ENCODE assay signal across 8 cellular contexts in the genomic region with DNA sequence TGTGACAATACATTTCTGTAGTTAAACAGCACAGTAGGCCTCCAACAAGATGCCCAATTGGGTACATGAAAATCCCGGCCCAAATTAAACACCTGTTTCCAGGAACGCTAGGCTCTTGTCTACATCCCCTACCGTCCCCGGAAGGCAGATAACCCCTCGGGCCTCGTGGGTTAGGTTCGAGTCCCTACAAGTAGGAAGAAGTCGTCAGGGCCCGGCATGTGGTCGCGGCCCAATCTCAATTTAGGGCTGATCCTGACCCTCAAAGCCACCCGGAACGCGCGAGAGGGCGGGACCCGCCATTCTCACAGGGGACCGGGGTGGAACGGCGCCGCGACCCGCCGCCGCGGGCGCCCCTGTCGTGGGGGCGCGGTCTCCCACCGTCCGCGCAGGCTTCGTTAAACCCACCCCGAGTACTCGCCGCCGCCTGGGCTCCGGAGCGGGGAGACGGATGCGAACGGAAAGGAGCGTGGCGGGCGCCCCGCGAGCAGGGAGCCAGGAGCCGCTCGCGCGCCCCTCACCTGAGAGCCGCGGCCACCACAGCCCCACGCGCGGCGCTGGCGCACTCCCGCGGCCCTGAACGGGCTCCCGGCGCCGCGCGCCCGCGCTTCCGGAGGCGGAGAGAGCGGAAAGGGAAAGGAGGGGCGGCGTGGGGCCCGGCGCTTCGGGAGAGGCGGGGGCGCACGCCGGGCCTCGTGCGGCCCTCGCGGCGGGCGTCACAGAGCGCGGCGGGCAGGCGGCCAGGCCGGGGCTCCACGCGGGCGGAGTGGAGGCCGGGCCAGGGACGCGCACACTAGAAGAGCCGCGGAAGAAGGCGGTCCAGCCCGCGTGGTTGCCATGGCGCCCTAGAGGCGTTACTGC. TPM values are rescaled to one million over a fixed set of nuclear protein-coding genes. Genes with fewer than 3 reads are reported as not detected.
DNase-seq lines count a peak whose midpoint lies in the region; ATAC-seq and TF ChIP-seq lines count a peak whose summit lies in the region.

A gene (minus strand): TSS at position 621 of the 858 bp plus-strand sequence. CDS start 12,804 bp downstream, outside the sequence.

- peak within 1 kb of the TSS; percentile 68 for H2AFZ ChIP-seq in neural cell (ENCODE audit: low read depth, low read length)

- no peaks in the 10 kb centered on the region for H3K27me3 Mint-ChIP-seq in stimulated activated naive CD8-positive, alpha-beta T cell treated with anti-CD3 and anti-CD28 coated beads, Interleukin-15, Interleukin-2, amounts not matched to agents 100 ng/mL and 50 ng/mL, for 24 hours

- H3K79me2 ChIP-seq in neural cell (replicated peaks; ENCODE audit: insufficient read depth, low read length) = no peaks in the 10 kb centered on the region

- H4K20me1 ChIP-seq in neural cell (ENCODE audit: insufficient read depth) = no peaks in the 10 kb centered on the region

- H3K36me3 ChIP-seq in RWPE2 (ENCODE audit: low read depth) = no peaks in the 10 kb centered on the region
- no peaks in the 10 kb centered on the region for H3K36me3 ChIP-seq in neural cell (ENCODE audit: insufficient read depth, low read length)

- TF ChIP-seq RAD21 in Ishikawa (IDR thresholded peaks at IDR 0.05; ENCODE audit: low read depth) = no peak
- TF ChIP-seq RAD21 in neural cell (conservative IDR thresholded peaks at IDR 0.05) = peak; percentile 42

- H3K9me3 ChIP-seq in RWPE2 (ENCODE audit: severe bottlenecking) (no peaks in the 10 kb centered on the region), neural cell (ENCODE audit: low read length) (no peaks in the 10 kb centered on the region)

- H3K9me2 ChIP-seq in neural cell (ENCODE audit: insufficient read depth, low read length) = no peaks in the 10 kb centered on the region

- TF ChIP-seq CTCF in RWPE2 (IDR thresholded peaks at IDR 0.05; ENCODE audit: poor library complexity, severe bottlenecking) (no peak), neural cell (IDR thresholded peaks at IDR 0.05; ENCODE audit: poor library complexity, severe bottlenecking) (peak; percentile 31)

- peak within 1 kb of the TSS; percentile 97 for H3K4me2 ChIP-seq in neural cell (ENCODE audit: low read length)

- H3K9me3 Mint-ChIP-seq in stimulated activated naive CD8-positive, alpha-beta T cell treated with anti-CD3 and anti-CD28 coated beads, Interleukin-15, Interleukin-2, amounts not matched to agents 100 ng/mL and 50 ng/mL, for 24 hours = no peaks in the 10 kb centered on the region

- peaks cover 11% of the 10 kb centered on the region for H3K36me3 Mint-ChIP-seq in stimulated activated naive CD8-positive, alpha-beta T cell treated with anti-CD3 and anti-CD28 coated beads, Interleukin-15, Interleukin-2, amounts not matched to agents 100 ng/mL and 50 ng/mL, for 24 hours (ENCODE audit: low read depth)

- H3K4me3 Mint-ChIP-seq in stimulated activated naive CD8-positive, alpha-beta T cell treated with anti-CD3 and anti-CD28 coated beads, Interleukin-15, Interleukin-2, amounts not matched to agents 100 ng/mL and 50 ng/mL, for 24 hours = peak within 1 kb of the TSS; percentile 93

- H3F3A ChIP-seq in neural cell (ENCODE audit: insufficient read depth, low read length, poor library complexity, severe bottlenecking) = peaks cover 6% of the 10 kb centered on the region

- DNase-seq in DMS53 treated with DMSO at 0.1 percent for 48 hours (lab: John Stamatoyannopoulos, UW; ENCODE audit: unreplicated experiment) (peak; percentile 67), RWPE2 (ENCODE audit: low spot score) (peak; percentile 66), fibroblast of the conjunctiva (ENCODE audit: low read depth) (peak; percentile 81)
- DNase-seq in activated effector memory CD4-positive, alpha-beta T cell treated with anti-CD3 and anti-CD28 coated beads, Interleukin-2, amount 50 U/mL, for 16 hours = peak; percentile 93

- H3K9ac ChIP-seq in neural cell (ENCODE audit: low read length) = peak within 1 kb of the TSS; percentile 74

- H3K27ac Mint-ChIP-seq in stimulated activated naive CD8-positive, alpha-beta T cell treated with anti-CD3 and anti-CD28 coated beads, Interleukin-15, Interleukin-2, amounts not matched to agents 100 ng/mL and 50 ng/mL, for 24 hours = peak within 1 kb of the TSS; percentile 95

- H3K27ac ChIP-seq in RWPE2 (ENCODE audit: poor library complexity, severe bottlenecking) (peak within 1 kb of the TSS; percentile 61), neural cell (ENCODE audit: low read length) (peak within 1 kb of the TSS; percentile 79)

- H3K4me1 Mint-ChIP-seq in stimulated activated naive CD8-positive, alpha-beta T cell treated with anti-CD3 and anti-CD28 coated beads, Interleukin-15, Interleukin-2, amounts not matched to agents 100 ng/mL and 50 ng/mL, for 24 hours (ENCODE audit: low read depth) = peaks cover 57% of the 10 kb centered on the region

- TF ChIP-seq EP300 in Ishikawa (IDR thresholded peaks at IDR 0.05; ENCODE audit: borderline replicate concordance) (peak; percentile 27; the same call in 1 of the 2 replicates), neural cell (conservative IDR thresholded peaks at IDR 0.05; ENCODE audit: poor library complexity, severe bottlenecking) (peak; percentile 58)

- H3K4me1 ChIP-seq in RWPE2 (ENCODE audit: insufficient read depth, poor library complexity, severe bottlenecking) = peaks cover 4% of the 10 kb centered on the region

- H3K27me3 ChIP-seq in RWPE2 (ENCODE audit: insufficient read depth, poor library complexity, severe bottlenecking) (no peaks in the 10 kb centered on the region), neural cell (ENCODE audit: insufficient read depth, low read depth, low read length) (no peaks in the 10 kb centered on the region)

- H3K4me3 ChIP-seq in RWPE2 (ENCODE audit: severe bottlenecking) = peak within 1 kb of the TSS; percentile 82
- peak within 1 kb of the TSS; percentile 80 for H3K4me3 ChIP-seq in neural cell (ENCODE audit: low read length)

- ATAC-seq in GM21526 (IDR thresholded peaks at IDR 0.05; ENCODE audit: low FRiP score, unreplicated experiment) (peak; percentile 76), RWPE2 (ENCODE audit: low read depth) (peak; percentile 86)

TF ChIP-seq in Ishikawa, 13 proteins besides CTCF, POLR2A, EP300 and RAD21 (continues in another document):
- TF ChIP-seq FOXM1 (IDR thresholded peaks at IDR 0.05; ENCODE audit: borderline replicate concordance, low read depth) (no peak), TEAD4 (IDR thresholded peaks at IDR 0.05) (no peak), ZBTB7A (IDR thresholded peaks at IDR 0.05; ENCODE audit: low read depth) (peak; percentile 42; the same call in 1 of the 2 replicates), EGR1 (IDR thresholded peaks at IDR 0.05) (peak; percentile 34; the same call in 1 of the 2 replicates), TCF12 (IDR thresholded peaks at IDR 0.05; ENCODE audit: low read depth) (peak; percentile 12; the same call in 1 of the 2 replicates)
- TF ChIP-seq, protein P1, sequence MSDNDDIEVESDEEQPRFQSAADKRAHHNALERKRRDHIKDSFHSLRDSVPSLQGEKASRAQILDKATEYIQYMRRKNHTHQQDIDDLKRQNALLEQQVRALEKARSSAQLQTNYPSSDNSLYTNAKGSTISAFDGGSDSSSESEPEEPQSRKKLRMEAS (IDR thresholded peaks at IDR 0.05) = peak; percentile 70
- TF ChIP-seq, protein P2, sequence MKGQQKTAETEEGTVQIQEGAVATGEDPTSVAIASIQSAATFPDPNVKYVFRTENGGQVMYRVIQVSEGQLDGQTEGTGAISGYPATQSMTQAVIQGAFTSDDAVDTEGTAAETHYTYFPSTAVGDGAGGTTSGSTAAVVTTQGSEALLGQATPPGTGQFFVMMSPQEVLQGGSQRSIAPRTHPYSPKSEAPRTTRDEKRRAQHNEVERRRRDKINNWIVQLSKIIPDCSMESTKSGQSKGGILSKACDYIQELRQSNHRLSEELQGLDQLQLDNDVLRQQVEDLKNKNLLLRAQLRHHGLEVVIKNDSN (IDR thresholded peaks at IDR 0.05) = no peak

TF ChIP-seq in neural cell, 6 proteins besides CTCF, POLR2A, EP300 and RAD21:
- TF ChIP-seq, protein P3, sequence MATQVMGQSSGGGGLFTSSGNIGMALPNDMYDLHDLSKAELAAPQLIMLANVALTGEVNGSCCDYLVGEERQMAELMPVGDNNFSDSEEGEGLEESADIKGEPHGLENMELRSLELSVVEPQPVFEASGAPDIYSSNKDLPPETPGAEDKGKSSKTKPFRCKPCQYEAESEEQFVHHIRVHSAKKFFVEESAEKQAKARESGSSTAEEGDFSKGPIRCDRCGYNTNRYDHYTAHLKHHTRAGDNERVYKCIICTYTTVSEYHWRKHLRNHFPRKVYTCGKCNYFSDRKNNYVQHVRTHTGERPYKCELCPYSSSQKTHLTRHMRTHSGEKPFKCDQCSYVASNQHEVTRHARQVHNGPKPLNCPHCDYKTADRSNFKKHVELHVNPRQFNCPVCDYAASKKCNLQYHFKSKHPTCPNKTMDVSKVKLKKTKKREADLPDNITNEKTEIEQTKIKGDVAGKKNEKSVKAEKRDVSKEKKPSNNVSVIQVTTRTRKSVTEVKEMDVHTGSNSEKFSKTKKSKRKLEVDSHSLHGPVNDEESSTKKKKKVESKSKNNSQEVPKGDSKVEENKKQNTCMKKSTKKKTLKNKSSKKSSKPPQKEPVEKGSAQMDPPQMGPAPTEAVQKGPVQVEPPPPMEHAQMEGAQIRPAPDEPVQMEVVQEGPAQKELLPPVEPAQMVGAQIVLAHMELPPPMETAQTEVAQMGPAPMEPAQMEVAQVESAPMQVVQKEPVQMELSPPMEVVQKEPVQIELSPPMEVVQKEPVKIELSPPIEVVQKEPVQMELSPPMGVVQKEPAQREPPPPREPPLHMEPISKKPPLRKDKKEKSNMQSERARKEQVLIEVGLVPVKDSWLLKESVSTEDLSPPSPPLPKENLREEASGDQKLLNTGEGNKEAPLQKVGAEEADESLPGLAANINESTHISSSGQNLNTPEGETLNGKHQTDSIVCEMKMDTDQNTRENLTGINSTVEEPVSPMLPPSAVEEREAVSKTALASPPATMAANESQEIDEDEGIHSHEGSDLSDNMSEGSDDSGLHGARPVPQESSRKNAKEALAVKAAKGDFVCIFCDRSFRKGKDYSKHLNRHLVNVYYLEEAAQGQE (IDR thresholded peaks at IDR 0.05; ENCODE audit: borderline replicate concordance) = no peak
- TF ChIP-seq POLR2AphosphoS5 (IDR thresholded peaks at IDR 0.05) (peak; percentile 54), SMC3 (conservative IDR thresholded peaks at IDR 0.05; ENCODE audit: poor library complexity) (peak; percentile 31), TAF1 (IDR thresholded peaks at IDR 0.05; ENCODE audit: low read depth) (no peak), MXI1 (conservative IDR thresholded peaks at IDR 0.05; ENCODE audit: poor library complexity, severe bottlenecking) (peak; percentile 87)

RNA-seq across cellular contexts. Expression of the gene that starts here (rescaled TPM):
- 26.1 and 29.8 TPM in 2 replicates for polyA plus RNA-seq in neural cell
- 50.9 and 60.9 TPM in 2 replicates for polyA minus RNA-seq in neural cell

Comparison
In these comparisons a context has a peak if more than half of its experiments do, and no peak if none do; other contexts are left out.
1. Peak in every context shown above with its lines: DNase-seq, ATAC-seq, H3K4me3 ChIP-seq and H3K27ac ChIP-seq.